In the genomic region with DNA sequence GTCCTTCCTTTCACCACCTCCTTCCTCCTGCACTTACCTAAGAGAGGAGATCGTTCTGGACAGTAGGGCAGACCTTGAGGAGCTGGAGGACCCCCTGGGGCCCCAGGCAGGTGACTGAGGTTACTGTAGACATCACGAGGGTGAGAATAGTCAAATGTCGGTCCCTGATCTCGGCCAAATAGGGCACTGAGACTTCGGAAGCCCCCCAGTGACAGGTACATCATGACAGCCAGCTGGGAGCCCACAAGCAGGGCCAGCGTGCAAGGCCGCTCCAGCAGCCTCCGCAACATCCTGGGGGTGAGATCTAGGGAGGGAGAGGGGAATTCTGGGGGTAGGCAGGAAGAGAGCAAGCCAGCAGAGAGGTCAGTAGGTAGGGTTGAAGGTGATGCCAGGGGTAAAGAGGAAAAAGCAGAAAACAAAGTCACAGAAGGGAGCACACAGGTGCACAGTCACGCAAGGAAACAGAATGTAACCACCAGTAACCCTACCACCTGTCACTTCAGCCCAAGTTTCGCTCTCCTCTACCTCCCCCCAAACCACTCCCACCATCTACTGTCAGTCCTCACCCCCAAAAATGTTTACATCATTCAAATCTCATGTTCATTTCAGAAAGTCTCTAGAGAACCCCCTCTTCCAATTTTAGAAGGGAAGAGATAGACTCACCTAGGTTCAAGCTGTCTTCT, we compare ENCODE assay signal across 8 cellular contexts. TPM values are rescaled to one million over a fixed set of nuclear protein-coding genes. Genes with fewer than 3 reads are reported as not detected.
DNase-seq lines count a peak whose midpoint lies in the region; ATAC-seq and TF ChIP-seq lines count a peak whose summit lies in the region.

No MANE protein-coding gene starts in this region.

- no peaks in the 10 kb centered on the region for H3K27me3 ChIP-seq in iPS-18a (ENCODE audit: control insufficient read depth, insufficient read depth, low read length)

- peaks cover 6% of the 10 kb centered on the region for H3K4me1 ChIP-seq in iPS-18a (ENCODE audit: control insufficient read depth, low read depth, low read length)

- peaks cover 49% of the 10 kb centered on the region for H3K4me1 Mint-ChIP-seq in T-helper 1 cell treated with Interleukin-12 subunit alpha and Interleukin-12 subunit beta and Interleukin-4 antibody, amounts not matched to agents 30 μg/mL and 1 μg/mL, for 36 hours (ENCODE audit: low read depth)
- H3K4me1 Mint-ChIP-seq in activated CD8-positive, alpha-beta T cell treated with anti-CD3 and anti-CD28 coated beads for 36 hours (ENCODE audit: low read depth) = peaks cover 44% of the 10 kb centered on the region
- peaks cover 84% of the 10 kb centered on the region for H3K4me1 Mint-ChIP-seq in stimulated activated naive CD8-positive, alpha-beta T cell treated with anti-CD3 and anti-CD28 coated beads, Interleukin-15, amount 100 ng/mL, for 72 hours

- POLR2A ChIA-PET in activated CD8-positive, alpha-beta T cell treated with anti-CD3 and anti-CD28 coated beads for 36 hours (lab: Charles Lee) = interaction anchor here (0.8 to 3.7 kb wide), 9 partner anchors 10 to 128 kb away, joined by 3 to 46 read pairs (median 3); a partner anchor contains a TSS

- H3K36me3 Mint-ChIP-seq in T-helper 1 cell treated with Interleukin-12 subunit alpha and Interleukin-12 subunit beta and Interleukin-4 antibody, amounts not matched to agents 30 μg/mL and 1 μg/mL, for 36 hours (ENCODE audit: low read depth) = peaks cover 37% of the 10 kb centered on the region
- peaks cover 31% of the 10 kb centered on the region for H3K36me3 Mint-ChIP-seq in activated CD8-positive, alpha-beta T cell treated with anti-CD3 and anti-CD28 coated beads for 36 hours (ENCODE audit: low read depth)

- CTCF ChIA-PET in activated CD8-positive, alpha-beta T cell treated with anti-CD3 and anti-CD28 coated beads for 36 hours (lab: Charles Lee) = interaction anchor here (1.0 to 3.7 kb wide), 4 partner anchors 9 to 116 kb away, joined by 3 to 30 read pairs (median 6); a partner anchor contains a TSS

- ATAC-seq in activated CD8-positive, alpha-beta T cell treated with anti-CD3 and anti-CD28 coated beads for 36 hours = no peak
- no peak for ATAC-seq in stimulated activated naive CD8-positive, alpha-beta T cell treated with anti-CD3 and anti-CD28 coated beads, Interleukin-15, amount 100 ng/mL, for 72 hours

- H3K4me3 Mint-ChIP-seq in T-helper 1 cell treated with Interleukin-12 subunit alpha and Interleukin-12 subunit beta and Interleukin-4 antibody, amounts not matched to agents 30 μg/mL and 1 μg/mL, for 36 hours = peak overlapping the region; percentile 95
- H3K4me3 Mint-ChIP-seq in activated CD8-positive, alpha-beta T cell treated with anti-CD3 and anti-CD28 coated beads for 36 hours = peak overlapping the region; percentile 97
- H3K4me3 Mint-ChIP-seq in stimulated activated naive CD8-positive, alpha-beta T cell treated with anti-CD3 and anti-CD28 coated beads, Interleukin-15, amount 100 ng/mL, for 72 hours = peak overlapping the region; percentile 89 to 94

- peaks cover 34% of the 10 kb centered on the region for H3K36me3 ChIP-seq in iPS-18a (ENCODE audit: control insufficient read depth, low read depth, low read length)

- H3K4me3 ChIP-seq in iPS-18a (ENCODE audit: low read length) = peak overlapping the region; percentile 93

- DNase-seq in T-helper 1 cell (no peak), NCI-H774 (lab: John Stamatoyannopoulos, UW) (no peak), dermis blood vessel endothelial cell (no peak), medulla oblongata (ENCODE audit: extremely low spot score) (no peak)
- DNase-seq in activated CD8-positive, alpha-beta T cell treated with anti-CD3 and anti-CD28 coated beads for 36 hours = no peak
- DNase-seq in stimulated activated naive CD8-positive, alpha-beta T cell treated with anti-CD3 and anti-CD28 coated beads, Interleukin-15, amount 100 ng/mL, for 72 hours = no peak

- H3K9me3 ChIP-seq in iPS-18a (ENCODE audit: control insufficient read depth, low read depth, low read length) = no peaks in the 10 kb centered on the region

- peak overlapping the region; percentile 95 for H3K27ac Mint-ChIP-seq in T-helper 1 cell treated with Interleukin-12 subunit alpha and Interleukin-12 subunit beta and Interleukin-4 antibody, amounts not matched to agents 30 μg/mL and 1 μg/mL, for 36 hours
- H3K27ac Mint-ChIP-seq in activated CD8-positive, alpha-beta T cell treated with anti-CD3 and anti-CD28 coated beads for 36 hours = peak overlapping the region; percentile 99
- H3K27ac Mint-ChIP-seq in stimulated activated naive CD8-positive, alpha-beta T cell treated with anti-CD3 and anti-CD28 coated beads, Interleukin-15, amount 100 ng/mL, for 72 hours = peak overlapping the region; percentile 85 to 99

- no peaks in the 10 kb centered on the region for H3K27me3 Mint-ChIP-seq in T-helper 1 cell treated with Interleukin-12 subunit alpha and Interleukin-12 subunit beta and Interleukin-4 antibody, amounts not matched to agents 30 μg/mL and 1 μg/mL, for 36 hours (ENCODE audit: low read depth)
- no peaks in the 10 kb centered on the region for H3K27me3 Mint-ChIP-seq in activated CD8-positive, alpha-beta T cell treated with anti-CD3 and anti-CD28 coated beads for 36 hours
- H3K27me3 Mint-ChIP-seq in stimulated activated naive CD8-positive, alpha-beta T cell treated with anti-CD3 and anti-CD28 coated beads, Interleukin-15, amount 100 ng/mL, for 72 hours = no peaks in the 10 kb centered on the region

- H3K27ac ChIP-seq in iPS-18a (ENCODE audit: low read length) = no peak overlapping the region

- H3K9me3 Mint-ChIP-seq in T-helper 1 cell treated with Interleukin-12 subunit alpha and Interleukin-12 subunit beta and Interleukin-4 antibody, amounts not matched to agents 30 μg/mL and 1 μg/mL, for 36 hours = no peaks in the 10 kb centered on the region
- no peaks in the 10 kb centered on the region for H3K9me3 Mint-ChIP-seq in activated CD8-positive, alpha-beta T cell treated with anti-CD3 and anti-CD28 coated beads for 36 hours
- no peaks in the 10 kb centered on the region for H3K9me3 Mint-ChIP-seq in stimulated activated naive CD8-positive, alpha-beta T cell treated with anti-CD3 and anti-CD28 coated beads, Interleukin-15, amount 100 ng/mL, for 72 hours

- intact Hi-C loops in activated CD8-positive, alpha-beta T cell treated with anti-CD3 and anti-CD28 coated beads for 36 hours (cut with micrococcal nuclease) = no loop called here

- no peak overlapping the region for H3K9ac ChIP-seq in iPS-18a (ENCODE audit: low read length)

- no peak for TF ChIP-seq CTCF in activated CD8-positive, alpha-beta T cell treated with anti-CD3 and anti-CD28 coated beads for 36 hours (IDR thresholded peaks at IDR 0.05)

RNA-seq across cellular contexts. Expression of a gene that starts 1.4 kb away (rescaled TPM):
- 10 to 100 TPM; 39.9 to 40.8 TPM for total RNA-seq in activated CD8-positive, alpha-beta T cell treated with anti-CD3 and anti-CD28 coated beads for 36 hours
- total RNA-seq in dermis blood vessel endothelial cell = 24.8 and 44.1 TPM in 2 replicates

RNA-seq across cellular contexts. Expression of a gene that starts 9.7 kb away (rescaled TPM):
- total RNA-seq in activated CD8-positive, alpha-beta T cell treated with anti-CD3 and anti-CD28 coated beads for 36 hours = 10 to 100 TPM; 24.4 to 24.9 TPM
- 14.9 and 18.0 TPM in 2 replicates for total RNA-seq in dermis blood vessel endothelial cell

RNA-seq across cellular contexts. Expression of a gene that starts 16.6 kb away (rescaled TPM):
- 10 to 100 TPM; 24.4 to 26.7 TPM for total RNA-seq in activated CD8-positive, alpha-beta T cell treated with anti-CD3 and anti-CD28 coated beads for 36 hours
- total RNA-seq in dermis blood vessel endothelial cell = 5.4 and 12.8 TPM in 2 replicates

RNA-seq across cellular contexts. Expression of a gene that starts 22.1 kb away (rescaled TPM):
- total RNA-seq in activated CD8-positive, alpha-beta T cell treated with anti-CD3 and anti-CD28 coated beads for 36 hours = 10 to 100 TPM; 81.2 to 84.1 TPM
- 119 and 134 TPM in 2 replicates for total RNA-seq in dermis blood vessel endothelial cell

RNA-seq across cellular contexts. Expression of a gene that starts 22.9 kb away (rescaled TPM):
- 1 to 10 TPM; 1.1 to 1.8 TPM for total RNA-seq in activated CD8-positive, alpha-beta T cell treated with anti-CD3 and anti-CD28 coated beads for 36 hours
- total RNA-seq in dermis blood vessel endothelial cell = 19.7 and 38.9 TPM in 2 replicates
